2 cellular contexts compared by ENCODE assay signal in the genomic region with DNA sequence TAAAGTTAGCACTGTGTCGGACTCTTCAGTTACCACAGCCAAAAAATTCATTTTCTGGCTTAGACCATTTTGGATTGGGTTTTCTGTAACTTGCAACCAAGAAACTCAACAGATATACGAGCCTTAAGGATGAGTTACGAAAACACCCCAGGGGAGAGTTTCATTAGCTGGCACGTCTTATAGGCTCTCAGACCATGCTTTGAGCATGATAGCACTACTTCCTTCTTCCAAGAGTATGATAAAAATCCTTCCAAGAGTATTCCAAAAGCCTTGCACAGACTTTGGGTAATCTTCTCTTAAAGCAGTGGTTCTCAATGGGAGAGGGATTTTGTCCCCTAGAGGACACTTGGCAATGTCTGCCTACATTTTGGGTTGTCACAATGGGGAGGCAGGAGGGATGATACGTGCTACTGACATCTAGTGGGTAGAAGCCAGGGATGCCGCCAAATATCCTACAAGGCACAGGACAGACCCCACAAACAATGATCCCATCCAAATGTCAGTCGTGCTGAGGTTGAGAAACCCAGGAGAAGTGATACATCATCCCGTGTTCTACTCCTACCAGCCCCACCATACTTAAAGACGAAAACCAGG.
A peak's percentile ranks its signal among the peaks of the same experiment; 100 is the strongest.
TF ChIP-seq lines count a peak whose summit lies in the region.

No MANE protein-coding gene starts in this region.

TF ChIP-seq in A549, 52 proteins besides CTCF, POLR2A, EP300 and RAD21 (continued from another document):
- TF ChIP-seq, protein P1, sequence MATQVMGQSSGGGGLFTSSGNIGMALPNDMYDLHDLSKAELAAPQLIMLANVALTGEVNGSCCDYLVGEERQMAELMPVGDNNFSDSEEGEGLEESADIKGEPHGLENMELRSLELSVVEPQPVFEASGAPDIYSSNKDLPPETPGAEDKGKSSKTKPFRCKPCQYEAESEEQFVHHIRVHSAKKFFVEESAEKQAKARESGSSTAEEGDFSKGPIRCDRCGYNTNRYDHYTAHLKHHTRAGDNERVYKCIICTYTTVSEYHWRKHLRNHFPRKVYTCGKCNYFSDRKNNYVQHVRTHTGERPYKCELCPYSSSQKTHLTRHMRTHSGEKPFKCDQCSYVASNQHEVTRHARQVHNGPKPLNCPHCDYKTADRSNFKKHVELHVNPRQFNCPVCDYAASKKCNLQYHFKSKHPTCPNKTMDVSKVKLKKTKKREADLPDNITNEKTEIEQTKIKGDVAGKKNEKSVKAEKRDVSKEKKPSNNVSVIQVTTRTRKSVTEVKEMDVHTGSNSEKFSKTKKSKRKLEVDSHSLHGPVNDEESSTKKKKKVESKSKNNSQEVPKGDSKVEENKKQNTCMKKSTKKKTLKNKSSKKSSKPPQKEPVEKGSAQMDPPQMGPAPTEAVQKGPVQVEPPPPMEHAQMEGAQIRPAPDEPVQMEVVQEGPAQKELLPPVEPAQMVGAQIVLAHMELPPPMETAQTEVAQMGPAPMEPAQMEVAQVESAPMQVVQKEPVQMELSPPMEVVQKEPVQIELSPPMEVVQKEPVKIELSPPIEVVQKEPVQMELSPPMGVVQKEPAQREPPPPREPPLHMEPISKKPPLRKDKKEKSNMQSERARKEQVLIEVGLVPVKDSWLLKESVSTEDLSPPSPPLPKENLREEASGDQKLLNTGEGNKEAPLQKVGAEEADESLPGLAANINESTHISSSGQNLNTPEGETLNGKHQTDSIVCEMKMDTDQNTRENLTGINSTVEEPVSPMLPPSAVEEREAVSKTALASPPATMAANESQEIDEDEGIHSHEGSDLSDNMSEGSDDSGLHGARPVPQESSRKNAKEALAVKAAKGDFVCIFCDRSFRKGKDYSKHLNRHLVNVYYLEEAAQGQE (IDR thresholded peaks at IDR 0.05), result no peak
- TF ChIP-seq, protein P2, sequence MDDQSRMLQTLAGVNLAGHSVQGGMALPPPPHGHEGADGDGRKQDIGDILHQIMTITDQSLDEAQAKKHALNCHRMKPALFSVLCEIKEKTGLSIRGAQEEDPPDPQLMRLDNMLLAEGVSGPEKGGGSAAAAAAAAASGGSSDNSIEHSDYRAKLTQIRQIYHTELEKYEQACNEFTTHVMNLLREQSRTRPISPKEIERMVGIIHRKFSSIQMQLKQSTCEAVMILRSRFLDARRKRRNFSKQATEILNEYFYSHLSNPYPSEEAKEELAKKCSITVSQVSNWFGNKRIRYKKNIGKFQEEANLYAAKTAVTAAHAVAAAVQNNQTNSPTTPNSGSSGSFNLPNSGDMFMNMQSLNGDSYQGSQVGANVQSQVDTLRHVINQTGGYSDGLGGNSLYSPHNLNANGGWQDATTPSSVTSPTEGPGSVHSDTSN (IDR thresholded peaks at IDR 0.05), result no peak
- peak; percentile 49; the same call in 1 of the 3 replicates for TF ChIP-seq SMC3 (IDR thresholded peaks at IDR 0.05)

TF ChIP-seq in GM23338, 12 proteins besides CTCF, POLR2A, EP300 and RAD21 (continued from another document):
- TF ChIP-seq, protein P3, sequence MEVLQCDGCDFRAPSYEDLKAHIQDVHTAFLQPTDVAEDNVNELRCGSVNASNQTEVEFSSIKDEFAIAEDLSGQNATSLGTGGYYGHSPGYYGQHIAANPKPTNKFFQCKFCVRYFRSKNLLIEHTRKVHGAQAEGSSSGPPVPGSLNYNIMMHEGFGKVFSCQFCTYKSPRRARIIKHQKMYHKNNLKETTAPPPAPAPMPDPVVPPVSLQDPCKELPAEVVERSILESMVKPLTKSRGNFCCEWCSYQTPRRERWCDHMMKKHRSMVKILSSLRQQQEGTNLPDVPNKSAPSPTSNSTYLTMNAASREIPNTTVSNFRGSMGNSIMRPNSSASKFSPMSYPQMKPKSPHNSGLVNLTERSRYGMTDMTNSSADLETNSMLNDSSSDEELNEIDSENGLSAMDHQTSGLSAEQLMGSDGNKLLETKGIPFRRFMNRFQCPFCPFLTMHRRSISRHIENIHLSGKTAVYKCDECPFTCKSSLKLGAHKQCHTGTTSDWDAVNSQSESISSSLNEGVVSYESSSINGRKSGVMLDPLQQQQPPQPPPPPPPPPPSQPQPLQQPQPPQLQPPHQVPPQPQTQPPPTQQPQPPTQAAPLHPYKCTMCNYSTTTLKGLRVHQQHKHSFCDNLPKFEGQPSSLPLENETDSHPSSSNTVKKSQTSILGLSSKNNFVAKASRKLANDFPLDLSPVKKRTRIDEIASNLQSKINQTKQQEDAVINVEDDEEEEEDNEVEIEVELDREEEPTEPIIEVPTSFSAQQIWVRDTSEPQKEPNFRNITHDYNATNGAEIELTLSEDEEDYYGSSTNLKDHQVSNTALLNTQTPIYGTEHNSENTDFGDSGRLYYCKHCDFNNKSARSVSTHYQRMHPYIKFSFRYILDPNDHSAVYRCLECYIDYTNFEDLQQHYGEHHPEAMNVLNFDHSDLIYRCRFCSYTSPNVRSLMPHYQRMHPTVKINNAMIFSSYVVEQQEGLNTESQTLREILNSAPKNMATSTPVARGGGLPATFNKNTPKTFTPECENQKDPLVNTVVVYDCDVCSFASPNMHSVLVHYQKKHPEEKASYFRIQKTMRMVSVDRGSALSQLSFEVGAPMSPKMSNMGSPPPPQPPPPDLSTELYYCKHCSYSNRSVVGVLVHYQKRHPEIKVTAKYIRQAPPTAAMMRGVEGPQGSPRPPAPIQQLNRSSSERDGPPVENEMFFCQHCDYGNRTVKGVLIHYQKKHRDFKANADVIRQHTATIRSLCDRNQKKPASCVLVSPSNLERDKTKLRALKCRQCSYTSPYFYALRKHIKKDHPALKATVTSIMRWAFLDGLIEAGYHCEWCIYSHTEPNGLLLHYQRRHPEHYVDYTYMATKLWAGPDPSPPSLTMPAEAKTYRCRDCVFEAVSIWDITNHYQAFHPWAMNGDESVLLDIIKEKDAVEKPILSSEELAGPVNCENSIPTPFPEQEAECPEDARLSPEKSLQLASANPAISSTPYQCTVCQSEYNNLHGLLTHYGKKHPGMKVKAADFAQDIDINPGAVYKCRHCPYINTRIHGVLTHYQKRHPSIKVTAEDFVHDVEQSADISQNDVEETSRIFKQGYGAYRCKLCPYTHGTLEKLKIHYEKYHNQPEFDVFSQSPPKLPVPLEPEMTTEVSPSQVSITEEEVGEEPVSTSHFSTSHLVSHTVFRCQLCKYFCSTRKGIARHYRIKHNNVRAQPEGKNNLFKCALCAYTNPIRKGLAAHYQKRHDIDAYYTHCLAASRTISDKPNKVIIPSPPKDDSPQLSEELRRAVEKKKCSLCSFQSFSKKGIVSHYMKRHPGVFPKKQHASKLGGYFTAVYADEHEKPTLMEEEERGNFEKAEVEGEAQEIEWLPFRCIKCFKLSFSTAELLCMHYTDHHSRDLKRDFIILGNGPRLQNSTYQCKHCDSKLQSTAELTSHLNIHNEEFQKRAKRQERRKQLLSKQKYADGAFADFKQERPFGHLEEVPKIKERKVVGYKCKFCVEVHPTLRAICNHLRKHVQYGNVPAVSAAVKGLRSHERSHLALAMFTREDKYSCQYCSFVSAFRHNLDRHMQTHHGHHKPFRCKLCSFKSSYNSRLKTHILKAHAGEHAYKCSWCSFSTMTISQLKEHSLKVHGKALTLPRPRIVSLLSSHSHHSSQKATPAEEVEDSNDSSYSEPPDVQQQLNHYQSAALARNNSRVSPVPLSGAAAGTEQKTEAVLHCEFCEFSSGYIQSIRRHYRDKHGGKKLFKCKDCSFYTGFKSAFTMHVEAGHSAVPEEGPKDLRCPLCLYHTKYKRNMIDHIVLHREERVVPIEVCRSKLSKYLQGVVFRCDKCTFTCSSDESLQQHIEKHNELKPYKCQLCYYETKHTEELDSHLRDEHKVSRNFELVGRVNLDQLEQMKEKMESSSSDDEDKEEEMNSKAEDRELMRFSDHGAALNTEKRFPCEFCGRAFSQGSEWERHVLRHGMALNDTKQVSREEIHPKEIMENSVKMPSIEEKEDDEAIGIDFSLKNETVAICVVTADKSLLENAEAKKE (CRISPR knock-in tag; IDR thresholded peaks at IDR 0.05), result 0 out of 2 replicates have a peak, but pooled peaks have one; percentile 50
